In genomic region chr22:23825246-23825905, GRCh38 we compare ENCODE assay signal across 13 cellular contexts. TPM values are rescaled to one million over a fixed set of nuclear protein-coding genes. Genes with fewer than 3 reads are reported as not detected.
DNase-seq lines count a peak whose midpoint lies in the region; FAIRE-seq and TF ChIP-seq lines count a peak whose summit lies in the region.
"Had no signal": no experiment of that assay in that cellular context is flagged by ENCODE, and none has a peak within 500 bp of the region (broad histone marks: within the 10 kb centered on the region; RNA-seq: fewer than 3 reads in every experiment).

No MANE protein-coding gene starts in this region.

- POLR2A ChIA-PET in H1 (lab: Charles Lee; ENCODE audit: partially characterized antibody): interaction anchor here (0.9 to 2.0 kb wide), 6 partner anchors 9 to 69 kb away, joined by 3 to 6 read pairs (median 4); partner anchors contain the start of gene MIF

- peaks cover 99% of the 10 kb centered on the region for H3K36me3 ChIP-seq in BLaER1
- peaks cover 94% of the 10 kb centered on the region for H3K36me3 ChIP-seq in HUES6 (ENCODE audit: control insufficient read depth, insufficient read depth, low read length)
- peaks cover 11 to 60% (median 26%) of the 10 kb centered on the region in 4 experiments for H3K36me3 ChIP-seq in H1 (ENCODE audit: control insufficient read depth in 2 of 4, insufficient read depth in 4 of 4, low read length in 3 of 4)
- H3K36me3 ChIP-seq: ovary had no signal

- no peak for FAIRE-seq in H1 (lab: Jason Lieb, UNC)

- no peak for TF ChIP-seq POLR2A in H1 (IDR thresholded peaks at IDR 0.05; ENCODE audit: control extremely low read depth in 1 of 2, low read depth in 2 of 2, low read length in 2 of 2)

- no peak overlapping the region for H2AK5ac ChIP-seq in H1 (ENCODE audit: low read depth, low read length)

- H2BK15ac ChIP-seq in H1 (ENCODE audit: low read length): no peak overlapping the region

- H2AFZ ChIP-seq in H1 (ENCODE audit: low read length): no peak overlapping the region

- CTCF ChIA-PET in H1 (lab: Charles Lee; ENCODE audit: partially characterized antibody): interaction anchor here (1.1 to 2.1 kb wide), 2 partner anchors 10 to 24 kb away, joined by 4 to 14 read pairs; no protein-coding TSS in a partner anchor

- H3K18ac ChIP-seq in H1 (ENCODE audit: extremely low read depth, low read length): no peak overlapping the region

- no peak overlapping the region for H3K14ac ChIP-seq in H1 (ENCODE audit: insufficient read length)

- H4K8ac ChIP-seq in H1 (ENCODE audit: extremely low read depth, insufficient read depth, low read length): no peak overlapping the region; the same call in 1 of the 2 replicates

- peak overlapping the region; percentile 96 for H2BK5ac ChIP-seq in H1 (ENCODE audit: low read depth, low read length)

- H4K20me1 ChIP-seq in BLaER1 (peaks cover 38% of the 10 kb centered on the region), H1 (replicated peaks in 1 of 2; ENCODE audit: control insufficient read depth in 1 of 2, insufficient read depth in 2 of 2, low read length in 2 of 2) (peaks cover 0 to 10% of the 10 kb centered on the region in 2 experiments)

- peak overlapping the region; percentile 43 for H3K27ac Mint-ChIP-seq in neural crest cell (ENCODE audit: unreplicated experiment)
- H3K27ac Mint-ChIP-seq: activated B cell treated with CpG ODN at 0.5 μM for 24 hours; activated naive CD8-positive, alpha-beta T cell had no signal

- H3K27me3 ChIP-seq in BLaER1 (no peaks in the 10 kb centered on the region), HUES6 (ENCODE audit: control insufficient read depth, insufficient read depth, low read length) (no peaks in the 10 kb centered on the region), H1 (replicated peaks in 1 of 4; ENCODE audit: control insufficient read depth in 3 of 4, extremely low read depth in 1 of 4, insufficient read depth in 3 of 4, low read length in 3 of 4) (no peaks in the 10 kb centered on the region; a peak in 1 of 7 replicates)
- H3K27me3 ChIP-seq: ovary had no signal

- H3K27me3 Mint-ChIP-seq in neural crest cell (ENCODE audit: low read depth): no peaks in the 10 kb centered on the region
- H3K27me3 Mint-ChIP-seq: activated B cell treated with CpG ODN at 0.5 μM for 24 hours; activated naive CD8-positive, alpha-beta T cell had no signal

- H3K27ac ChIP-seq in BLaER1: peak overlapping the region; percentile 86
- H3K27ac ChIP-seq in HUES6 (ENCODE audit: low read depth, low read length): peak overlapping the region; percentile 36; the same call in 1 of the 2 replicates
- H3K27ac ChIP-seq in H1 (ENCODE audit: low read depth, low read length): peak overlapping the region; percentile 49; the same call in 1 of the 2 replicates
- H3K27ac ChIP-seq: ovary had no signal

- H3K4me1 ChIP-seq in BLaER1 (peaks cover 87% of the 10 kb centered on the region), HUES6 (ENCODE audit: control insufficient read depth, insufficient read depth, low read length) (peaks cover 9% of the 10 kb centered on the region; the same call in 1 of the 2 replicates), H1 (replicated peaks in 1 of 4; ENCODE audit: control insufficient read depth in 3 of 4, insufficient read depth in 4 of 4, low read length in 3 of 4) (no peaks in the 10 kb centered on the region)

- no peak overlapping the region for H4K5ac ChIP-seq in H1 (ENCODE audit: insufficient read length, low read depth, low read length)

- WGBS in H1 (ENCODE audit: extremely low coverage in 1 of 2, insufficient coverage in 1 of 2, insufficient read length in 1 of 2, insufficient replicate concordance in 2 of 2, low coverage in 1 of 2, low lambda C conversion rate in 2 of 2, missing lambda C conversion rate in 1 of 2), 2 experiments: 85% methylated on average over 12 of the region's 12 CpGs; no CpG with 5 or more reads in 1 of the 2 experiments

- peak overlapping the region; percentile 59 for H3K9ac ChIP-seq in BLaER1
- peak overlapping the region; percentile 41 for H3K9ac ChIP-seq in HUES6 (ENCODE audit: low read length)
- H3K9ac ChIP-seq in H1 (replicated peaks in 1 of 4; ENCODE audit: extremely low read depth in 1 of 4, low read depth in 3 of 4, low read length in 3 of 4): no peak overlapping the region

- H4K91ac ChIP-seq in H1 (replicated peaks; ENCODE audit: insufficient read length, low read length): peak overlapping the region; percentile 82

- H3K4me1 Mint-ChIP-seq in neural crest cell: no peaks in the 10 kb centered on the region

- TF ChIP-seq RAD21 in H1 (IDR thresholded peaks at IDR 0.05 in 1 of 2, conservative IDR thresholded peaks at IDR 0.05 in 1 of 2; ENCODE audit: low read depth in 2 of 2, low read length in 2 of 2): no peak

- no peak overlapping the region for H3K56ac ChIP-seq in H1 (replicated peaks; ENCODE audit: insufficient read length, low read depth, low read length)

- H3K23me2 ChIP-seq in H1 (ENCODE audit: low read depth, low read length): no peaks in the 10 kb centered on the region

- no peak for DNase-seq in H1 (ENCODE audit: low read depth in 1 of 2, low spot score in 2 of 2)
- no peak for DNase-seq in neural crest cell (ENCODE audit: low read depth, low spot score)
- no peak for DNase-seq in cerebellar nuclear complex (lab: John Stamatoyannopoulos, UW)
- DNase-seq in epidermal melanocyte (ENCODE audit: insufficient read length, low spot score): no peak
- no peak for DNase-seq in retina
- DNase-seq: activated B cell treated with CpG ODN at 0.5 μM for 24 hours; NCI-H446 treated with DMSO at 0.1 percent for 48 hours; SHP77; stimulated activated CD4-positive, alpha-beta T cell treated with anti-CD3 and anti-CD28 coated beads, Interleukin-4, amount 100 ng/mL, for 24 hours had no signal

- no peaks in the 10 kb centered on the region for H3K9me3 ChIP-seq in BLaER1
- no peaks in the 10 kb centered on the region for H3K9me3 ChIP-seq in HUES6 (ENCODE audit: control insufficient read depth, insufficient read depth, low read depth, low read length)
- no peaks in the 10 kb centered on the region for H3K9me3 ChIP-seq in H1 (ENCODE audit: insufficient read depth in 2 of 2, low read depth in 1 of 2, low read length in 1 of 2)
- H3K9me3 ChIP-seq: ovary had no signal

- H3K79me2 ChIP-seq in H1 (ENCODE audit: control insufficient read depth in 1 of 2, insufficient read depth in 2 of 2, low read length in 2 of 2): no peaks in the 10 kb centered on the region; a peak in 1 of 4 replicates

- no peak overlapping the region for H2BK120ac ChIP-seq in H1 (replicated peaks; ENCODE audit: low read depth, low read length)

- H2BK20ac ChIP-seq in H1 (ENCODE audit: low read length): peak overlapping the region; percentile 80; the same call in 1 of the 2 replicates

- peak overlapping the region; percentile 69 for H3K4me2 ChIP-seq in BLaER1
- H3K4me2 ChIP-seq in H1 (ENCODE audit: insufficient read depth in 1 of 2, low read depth in 2 of 2, low read length in 2 of 2): no peak overlapping the region

- H3K4me3 Mint-ChIP-seq in neural crest cell: no peak overlapping the region
- H3K4me3 Mint-ChIP-seq: activated B cell treated with CpG ODN at 0.5 μM for 24 hours; activated naive CD8-positive, alpha-beta T cell had no signal

- H2BK12ac ChIP-seq in H1 (ENCODE audit: low read depth, low read length): no peak overlapping the region

- TF ChIP-seq CTCF in H1 (IDR thresholded peaks at IDR 0.05; ENCODE audit: control extremely low read depth in 1 of 3, insufficient read depth in 1 of 3, low read depth in 1 of 3, low read length in 3 of 3) (no peak), neural crest cell (conservative IDR thresholded peaks at IDR 0.05) (no peak)

- no peak overlapping the region for H3K4me3 ChIP-seq in BLaER1
- H3K4me3 ChIP-seq in HUES6 (ENCODE audit: low read depth, low read length): no peak overlapping the region
- H3K4me3 ChIP-seq in H1 (ENCODE audit: extremely low read depth in 1 of 4, insufficient read depth in 2 of 4, low read depth in 3 of 4, low read length in 4 of 4): no peak overlapping the region
- H3K4me3 ChIP-seq: ovary had no signal

- H3K23ac ChIP-seq in H1 (ENCODE audit: insufficient read length): no peak overlapping the region

- H3K9me3 Mint-ChIP-seq in neural crest cell: no peaks in the 10 kb centered on the region
- H3K9me3 Mint-ChIP-seq: activated B cell treated with CpG ODN at 0.5 μM for 24 hours had no signal

- H3K79me1 ChIP-seq in H1 (ENCODE audit: low read depth, low read length): no peaks in the 10 kb centered on the region

- H3K4ac ChIP-seq in H1 (replicated peaks; ENCODE audit: insufficient read length, low read depth, low read length): no peak overlapping the region

- H3K36me3 Mint-ChIP-seq in neural crest cell (ENCODE audit: low read depth): peaks cover 19% of the 10 kb centered on the region

- no peak for TF ChIP-seq EP300 in H1 (IDR thresholded peaks at IDR 0.05; ENCODE audit: borderline replicate concordance in 1 of 2, low read depth in 2 of 2, low read length in 2 of 2)

RNA-seq across cellular contexts. Expression of gene DERL3, which starts 13.4 kb away (rescaled TPM):
- 8.7 and 9.9 TPM in 2 replicates for total RNA-seq in H1 (2021; fragmentation: NEBNext Ultra II Directional; extraction: Animal tissue kit (Norgen Biotek cat#: 25700))
- 19.5 and 27.8 TPM in 2 replicates for polyA plus RNA-seq in H1 (2011; rRNA removed)
- 18.7 TPM for polyA plus RNA-seq in H1 (2011; cell fraction: cytosol; rRNA removed)
- polyA plus RNA-seq in H1 (2011; cell fraction: nucleus; rRNA removed): 46.9 TPM
- polyA plus RNA-seq in H1 (2012, experiment 1 of 2): 6.7 to 16.6 TPM (median 12.9 TPM) in 4 replicates
- polyA plus RNA-seq in H1 (2012, experiment 2 of 2): 14.4 TPM
- polyA plus RNA-seq in H1 (2013, experiment 1 of 2): 20.0 TPM
- 21.0 TPM for polyA plus RNA-seq in H1 (2013, experiment 2 of 2)
- 4.5 and 5.2 TPM in 2 replicates for polyA minus RNA-seq in H1 (2011; rRNA and poly(A)+ RNA removed)
- polyA minus RNA-seq in H1 (2011; cell fraction: cytosol; rRNA and poly(A)+ RNA removed): 4.6 TPM
- polyA minus RNA-seq in H1 (2011; cell fraction: nucleus; rRNA and poly(A)+ RNA removed): 6.7 TPM
- total RNA-seq in neural crest cell: 5.7 TPM in 2 replicates

RNA-seq across cellular contexts. Expression of gene SLC2A11, which starts 32.3 kb away (rescaled TPM):
- 12.5 and 13.2 TPM in 2 replicates for total RNA-seq in H1 (2021; fragmentation: NEBNext Ultra II Directional; extraction: Animal tissue kit (Norgen Biotek cat#: 25700))
- 9.1 and 10.7 TPM in 2 replicates for polyA plus RNA-seq in H1 (2011; rRNA removed)
- polyA plus RNA-seq in H1 (2011; cell fraction: cytosol; rRNA removed): 16.2 TPM
- 32.5 TPM for polyA plus RNA-seq in H1 (2011; cell fraction: nucleus; rRNA removed)
- 12.7 to 19.4 TPM (median 16.1 TPM) in 4 replicates for polyA plus RNA-seq in H1 (2012, experiment 1 of 2)
- polyA plus RNA-seq in H1 (2012, experiment 2 of 2): 9.7 TPM
- polyA plus RNA-seq in H1 (2013, experiment 1 of 2): 14.1 TPM
- 12.3 TPM for polyA plus RNA-seq in H1 (2013, experiment 2 of 2)
- polyA minus RNA-seq in H1 (2011; rRNA and poly(A)+ RNA removed): 16.2 and 25.1 TPM in 2 replicates
- polyA minus RNA-seq in H1 (2011; cell fraction: cytosol; rRNA and poly(A)+ RNA removed): 5.9 TPM
- 20.7 TPM for polyA minus RNA-seq in H1 (2011; cell fraction: nucleus; rRNA and poly(A)+ RNA removed)
- total RNA-seq in neural crest cell: 17.1 and 18.2 TPM in 2 replicates

RNA-seq across cellular contexts. Expression of gene SMARCB1, which starts 38.6 kb away (rescaled TPM):
- total RNA-seq in H1 (2021; fragmentation: NEBNext Ultra II Directional; extraction: Animal tissue kit (Norgen Biotek cat#: 25700)): 116 and 124 TPM in 2 replicates
- 145 and 158 TPM in 2 replicates for polyA plus RNA-seq in H1 (2011; rRNA removed)
- polyA plus RNA-seq in H1 (2011; cell fraction: cytosol; rRNA removed): 163 TPM
- polyA plus RNA-seq in H1 (2011; cell fraction: nucleus; rRNA removed): 143 TPM
- polyA plus RNA-seq in H1 (2012, experiment 1 of 2): 131 to 147 TPM (median 142 TPM) in 4 replicates
- 167 TPM for polyA plus RNA-seq in H1 (2012, experiment 2 of 2)
- polyA plus RNA-seq in H1 (2013, experiment 1 of 2): 65.5 TPM
- polyA plus RNA-seq in H1 (2013, experiment 2 of 2): 63.4 TPM
- 109 and 125 TPM in 2 replicates for polyA minus RNA-seq in H1 (2011; rRNA and poly(A)+ RNA removed)
- polyA minus RNA-seq in H1 (2011; cell fraction: cytosol; rRNA and poly(A)+ RNA removed): 50.9 TPM
- polyA minus RNA-seq in H1 (2011; cell fraction: nucleus; rRNA and poly(A)+ RNA removed): 64.2 TPM
- 222 and 244 TPM in 2 replicates for total RNA-seq in neural crest cell

RNA-seq across cellular contexts. Expression of gene MMP11, which starts 52.7 kb away (rescaled TPM):
- total RNA-seq in H1 (2021; fragmentation: NEBNext Ultra II Directional; extraction: Animal tissue kit (Norgen Biotek cat#: 25700)): 9.6 and 10.2 TPM in 2 replicates
- polyA plus RNA-seq in H1 (2011; rRNA removed): 18.3 and 29.7 TPM in 2 replicates
- 18.5 TPM for polyA plus RNA-seq in H1 (2011; cell fraction: cytosol; rRNA removed)
- polyA plus RNA-seq in H1 (2011; cell fraction: nucleus; rRNA removed): 34.3 TPM
- 5.6 to 13.4 TPM (median 10.3 TPM) in 4 replicates for polyA plus RNA-seq in H1 (2012, experiment 1 of 2)
- polyA plus RNA-seq in H1 (2012, experiment 2 of 2): 9.7 TPM
- 7.1 TPM for polyA plus RNA-seq in H1 (2013, experiment 1 of 2)
- 7.1 TPM for polyA plus RNA-seq in H1 (2013, experiment 2 of 2)
- 11.1 and 12.8 TPM in 2 replicates for polyA minus RNA-seq in H1 (2011; rRNA and poly(A)+ RNA removed)
- polyA minus RNA-seq in H1 (2011; cell fraction: cytosol; rRNA and poly(A)+ RNA removed): 6.0 TPM
- 9.4 TPM for polyA minus RNA-seq in H1 (2011; cell fraction: nucleus; rRNA and poly(A)+ RNA removed)
- 10.8 and 11.2 TPM in 2 replicates for total RNA-seq in neural crest cell

RNA-seq across cellular contexts. Expression of gene CHCHD10, which starts 57.6 kb away (rescaled TPM):
- total RNA-seq in H1 (2021; fragmentation: NEBNext Ultra II Directional; extraction: Animal tissue kit (Norgen Biotek cat#: 25700)): 94.5 and 104 TPM in 2 replicates
- polyA plus RNA-seq in H1 (2011; rRNA removed): 58.3 and 109 TPM in 2 replicates
- polyA plus RNA-seq in H1 (2011; cell fraction: cytosol; rRNA removed): 40.4 TPM
- polyA plus RNA-seq in H1 (2011; cell fraction: nucleus; rRNA removed): 99.4 TPM
- 92.7 to 174 TPM (median 154 TPM) in 4 replicates for polyA plus RNA-seq in H1 (2012, experiment 1 of 2)
- polyA plus RNA-seq in H1 (2012, experiment 2 of 2): 107 TPM
- 237 TPM for polyA plus RNA-seq in H1 (2013, experiment 1 of 2)
- 229 TPM for polyA plus RNA-seq in H1 (2013, experiment 2 of 2)
- 30.5 and 40.0 TPM in 2 replicates for polyA minus RNA-seq in H1 (2011; rRNA and poly(A)+ RNA removed)
- polyA minus RNA-seq in H1 (2011; cell fraction: cytosol; rRNA and poly(A)+ RNA removed): 61.1 TPM
- 35.8 TPM for polyA minus RNA-seq in H1 (2011; cell fraction: nucleus; rRNA and poly(A)+ RNA removed)
- total RNA-seq in neural crest cell: 35.8 and 38.8 TPM in 2 replicates

Comparison
In these comparisons a context has a peak if more than half of its experiments do, and no peak if none do; other contexts are left out.
1. H3K27ac ChIP-seq: peak in every context shown above with its lines; median percentile 86 in BLaER1; 49 in H1; 36 in HUES6.
2. H3K9ac ChIP-seq: peak in BLaER1 (single experiment) and HUES6 (single experiment); none in H1 (0 of 4).